In genomic region chr16:71722801-71723536, GRCh38 we compare ENCODE assay signal across 1 cellular context.
TF ChIP-seq lines count a peak whose summit lies in the region.

No MANE protein-coding gene starts in this region.

TF ChIP-seq in HepG2, 621 proteins besides CTCF, POLR2A, EP300 and RAD21 (continued from another document and continues in another):
- TF ChIP-seq GRHL1 (CRISPR knock-in tag; conservative IDR thresholded peaks at IDR 0.05) = no peak
- TF ChIP-seq AKAP8 (CRISPR knock-in tag; IDR thresholded peaks at IDR 0.05) = no peak
- TF ChIP-seq ZNF24 (IDR thresholded peaks at IDR 0.05) = no peak
- TF ChIP-seq MYPOP (CRISPR knock-in tag; IDR thresholded peaks at IDR 0.05) = peak; percentile 63
- no peak; the same call in 1 of the 2 replicates for TF ChIP-seq NFYB (CRISPR knock-in tag; IDR thresholded peaks at IDR 0.05)
- TF ChIP-seq SAFB2 (CRISPR knock-in tag; IDR thresholded peaks at IDR 0.05; ENCODE audit: borderline replicate concordance, low read depth) = peak; percentile 88; the same call in 1 of the 2 replicates
- TF ChIP-seq ZNF614 (CRISPR knock-in tag; IDR thresholded peaks at IDR 0.05; ENCODE audit: borderline replicate concordance) = peak; percentile 50; the same call in 1 of the 2 replicates
- no peak for TF ChIP-seq IKZF1 (IDR thresholded peaks at IDR 0.05)
- TF ChIP-seq SIN3A (IDR thresholded peaks at IDR 0.05; ENCODE audit: borderline replicate concordance, low read depth, low read length) = peak; percentile 81; the same call in 1 of the 2 replicates
- TF ChIP-seq TERF1 (CRISPR knock-in tag; IDR thresholded peaks at IDR 0.05) = no peak; the same call in 1 of the 2 replicates
- TF ChIP-seq NCOA2 (CRISPR knock-in tag; IDR thresholded peaks at IDR 0.05) = no peak
- 0 out of 2 replicates have a peak, but pooled peaks have one; percentile 66 for TF ChIP-seq ZNF816 (CRISPR knock-in tag; IDR thresholded peaks at IDR 0.05; ENCODE audit: borderline replicate concordance)
- 0 out of 2 replicates have a peak, but pooled peaks have one; percentile 39 for TF ChIP-seq BRCA1 (CRISPR knock-in tag; IDR thresholded peaks at IDR 0.05)
- TF ChIP-seq NFIC (IDR thresholded peaks at IDR 0.05; ENCODE audit: low read length) = no peak
- no peak for TF ChIP-seq MATR3 (CRISPR knock-in tag; IDR thresholded peaks at IDR 0.05)
- no peak for TF ChIP-seq BHLHE40 (IDR thresholded peaks at IDR 0.05; ENCODE audit: low read length)
- no peak for TF ChIP-seq FOSL1 (CRISPR knock-in tag; IDR thresholded peaks at IDR 0.05; ENCODE audit: borderline replicate concordance)
- TF ChIP-seq ZNF317 (CRISPR knock-in tag; IDR thresholded peaks at IDR 0.05) = peak; percentile 47; the same call in 1 of the 2 replicates
- TF ChIP-seq BCLAF1 (IDR thresholded peaks at IDR 0.05) = no peak
- TF ChIP-seq PPARG (CRISPR knock-in tag; conservative IDR thresholded peaks at IDR 0.05) = no peak
- 0 out of 2 replicates have a peak, but pooled peaks have one; percentile 45 for TF ChIP-seq NFATC3 (CRISPR knock-in tag; IDR thresholded peaks at IDR 0.05)
- TF ChIP-seq ZBTB7A (CRISPR knock-in tag; IDR thresholded peaks at IDR 0.05) = no peak
- TF ChIP-seq KAT2B (IDR thresholded peaks at IDR 0.05; ENCODE audit: borderline replicate concordance, low read depth, low read length) = no peak
- TF ChIP-seq, protein P1, sequence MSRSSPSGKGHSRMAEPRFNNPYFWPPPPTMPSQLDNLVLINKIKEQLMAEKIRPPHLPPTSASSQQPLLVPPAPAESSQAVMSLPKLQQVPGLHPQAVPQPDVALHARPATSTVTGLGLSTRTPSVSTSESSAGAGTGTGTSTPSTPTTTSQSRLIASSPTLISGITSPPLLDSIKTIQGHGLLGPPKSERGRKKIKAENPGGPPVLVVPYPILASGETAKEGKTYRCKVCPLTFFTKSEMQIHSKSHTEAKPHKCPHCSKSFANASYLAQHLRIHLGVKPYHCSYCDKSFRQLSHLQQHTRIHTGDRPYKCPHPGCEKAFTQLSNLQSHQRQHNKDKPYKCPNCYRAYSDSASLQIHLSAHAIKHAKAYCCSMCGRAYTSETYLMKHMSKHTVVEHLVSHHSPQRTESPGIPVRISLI (CRISPR knock-in tag; IDR thresholded peaks at IDR 0.05; ENCODE audit: borderline replicate concordance) = no peak
- no peak for TF ChIP-seq ZNF580 (CRISPR knock-in tag; IDR thresholded peaks at IDR 0.05; ENCODE audit: borderline replicate concordance, low read depth)
- TF ChIP-seq ISL2 (CRISPR knock-in tag; IDR thresholded peaks at IDR 0.05) = no peak
- TF ChIP-seq HINFP (CRISPR knock-in tag; IDR thresholded peaks at IDR 0.05; ENCODE audit: low read depth) = no peak
- TF ChIP-seq, protein P2, sequence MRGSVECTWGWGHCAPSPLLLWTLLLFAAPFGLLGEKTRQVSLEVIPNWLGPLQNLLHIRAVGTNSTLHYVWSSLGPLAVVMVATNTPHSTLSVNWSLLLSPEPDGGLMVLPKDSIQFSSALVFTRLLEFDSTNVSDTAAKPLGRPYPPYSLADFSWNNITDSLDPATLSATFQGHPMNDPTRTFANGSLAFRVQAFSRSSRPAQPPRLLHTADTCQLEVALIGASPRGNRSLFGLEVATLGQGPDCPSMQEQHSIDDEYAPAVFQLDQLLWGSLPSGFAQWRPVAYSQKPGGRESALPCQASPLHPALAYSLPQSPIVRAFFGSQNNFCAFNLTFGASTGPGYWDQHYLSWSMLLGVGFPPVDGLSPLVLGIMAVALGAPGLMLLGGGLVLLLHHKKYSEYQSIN (CRISPR knock-in tag; IDR thresholded peaks at IDR 0.05; ENCODE audit: borderline replicate concordance) = no peak
- TF ChIP-seq, protein P3, sequence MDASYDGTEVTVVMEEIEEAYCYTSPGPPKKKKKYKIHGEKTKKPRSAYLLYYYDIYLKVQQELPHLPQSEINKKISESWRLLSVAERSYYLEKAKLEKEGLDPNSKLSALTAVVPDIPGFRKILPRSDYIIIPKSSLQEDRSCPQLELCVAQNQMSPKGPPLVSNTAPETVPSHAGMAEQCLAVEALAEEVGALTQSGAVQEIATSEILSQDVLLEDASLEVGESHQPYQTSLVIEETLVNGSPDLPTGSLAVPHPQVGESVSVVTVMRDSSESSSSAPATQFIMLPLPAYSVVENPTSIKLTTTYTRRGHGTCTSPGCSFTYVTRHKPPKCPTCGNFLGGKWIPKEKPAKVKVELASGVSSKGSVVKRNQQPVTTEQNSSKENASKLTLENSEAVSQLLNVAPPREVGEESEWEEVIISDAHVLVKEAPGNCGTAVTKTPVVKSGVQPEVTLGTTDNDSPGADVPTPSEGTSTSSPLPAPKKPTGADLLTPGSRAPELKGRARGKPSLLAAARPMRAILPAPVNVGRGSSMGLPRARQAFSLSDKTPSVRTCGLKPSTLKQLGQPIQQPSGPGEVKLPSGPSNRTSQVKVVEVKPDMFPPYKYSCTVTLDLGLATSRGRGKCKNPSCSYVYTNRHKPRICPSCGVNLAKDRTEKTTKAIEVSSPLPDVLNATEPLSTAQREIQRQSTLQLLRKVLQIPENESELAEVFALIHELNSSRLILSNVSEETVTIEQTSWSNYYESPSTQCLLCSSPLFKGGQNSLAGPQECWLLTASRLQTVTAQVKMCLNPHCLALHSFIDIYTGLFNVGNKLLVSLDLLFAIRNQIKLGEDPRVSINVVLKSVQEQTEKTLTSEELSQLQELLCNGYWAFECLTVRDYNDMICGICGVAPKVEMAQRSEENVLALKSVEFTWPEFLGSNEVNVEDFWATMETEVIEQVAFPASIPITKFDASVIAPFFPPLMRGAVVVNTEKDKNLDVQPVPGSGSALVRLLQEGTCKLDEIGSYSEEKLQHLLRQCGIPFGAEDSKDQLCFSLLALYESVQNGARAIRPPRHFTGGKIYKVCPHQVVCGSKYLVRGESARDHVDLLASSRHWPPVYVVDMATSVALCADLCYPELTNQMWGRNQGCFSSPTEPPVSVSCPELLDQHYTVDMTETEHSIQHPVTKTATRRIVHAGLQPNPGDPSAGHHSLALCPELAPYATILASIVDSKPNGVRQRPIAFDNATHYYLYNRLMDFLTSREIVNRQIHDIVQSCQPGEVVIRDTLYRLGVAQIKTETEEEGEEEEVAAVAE (CRISPR knock-in tag; IDR thresholded peaks at IDR 0.05; ENCODE audit: borderline replicate concordance) = peak; percentile 27; the same call in 1 of the 2 replicates
- no peak for TF ChIP-seq EEA1 (CRISPR knock-in tag; IDR thresholded peaks at IDR 0.05; ENCODE audit: borderline replicate concordance)
- TF ChIP-seq BORCS8-MEF2B (CRISPR knock-in tag; IDR thresholded peaks at IDR 0.05) = peak; percentile 59; the same call in 1 of the 2 replicates
- TF ChIP-seq, protein P4, sequence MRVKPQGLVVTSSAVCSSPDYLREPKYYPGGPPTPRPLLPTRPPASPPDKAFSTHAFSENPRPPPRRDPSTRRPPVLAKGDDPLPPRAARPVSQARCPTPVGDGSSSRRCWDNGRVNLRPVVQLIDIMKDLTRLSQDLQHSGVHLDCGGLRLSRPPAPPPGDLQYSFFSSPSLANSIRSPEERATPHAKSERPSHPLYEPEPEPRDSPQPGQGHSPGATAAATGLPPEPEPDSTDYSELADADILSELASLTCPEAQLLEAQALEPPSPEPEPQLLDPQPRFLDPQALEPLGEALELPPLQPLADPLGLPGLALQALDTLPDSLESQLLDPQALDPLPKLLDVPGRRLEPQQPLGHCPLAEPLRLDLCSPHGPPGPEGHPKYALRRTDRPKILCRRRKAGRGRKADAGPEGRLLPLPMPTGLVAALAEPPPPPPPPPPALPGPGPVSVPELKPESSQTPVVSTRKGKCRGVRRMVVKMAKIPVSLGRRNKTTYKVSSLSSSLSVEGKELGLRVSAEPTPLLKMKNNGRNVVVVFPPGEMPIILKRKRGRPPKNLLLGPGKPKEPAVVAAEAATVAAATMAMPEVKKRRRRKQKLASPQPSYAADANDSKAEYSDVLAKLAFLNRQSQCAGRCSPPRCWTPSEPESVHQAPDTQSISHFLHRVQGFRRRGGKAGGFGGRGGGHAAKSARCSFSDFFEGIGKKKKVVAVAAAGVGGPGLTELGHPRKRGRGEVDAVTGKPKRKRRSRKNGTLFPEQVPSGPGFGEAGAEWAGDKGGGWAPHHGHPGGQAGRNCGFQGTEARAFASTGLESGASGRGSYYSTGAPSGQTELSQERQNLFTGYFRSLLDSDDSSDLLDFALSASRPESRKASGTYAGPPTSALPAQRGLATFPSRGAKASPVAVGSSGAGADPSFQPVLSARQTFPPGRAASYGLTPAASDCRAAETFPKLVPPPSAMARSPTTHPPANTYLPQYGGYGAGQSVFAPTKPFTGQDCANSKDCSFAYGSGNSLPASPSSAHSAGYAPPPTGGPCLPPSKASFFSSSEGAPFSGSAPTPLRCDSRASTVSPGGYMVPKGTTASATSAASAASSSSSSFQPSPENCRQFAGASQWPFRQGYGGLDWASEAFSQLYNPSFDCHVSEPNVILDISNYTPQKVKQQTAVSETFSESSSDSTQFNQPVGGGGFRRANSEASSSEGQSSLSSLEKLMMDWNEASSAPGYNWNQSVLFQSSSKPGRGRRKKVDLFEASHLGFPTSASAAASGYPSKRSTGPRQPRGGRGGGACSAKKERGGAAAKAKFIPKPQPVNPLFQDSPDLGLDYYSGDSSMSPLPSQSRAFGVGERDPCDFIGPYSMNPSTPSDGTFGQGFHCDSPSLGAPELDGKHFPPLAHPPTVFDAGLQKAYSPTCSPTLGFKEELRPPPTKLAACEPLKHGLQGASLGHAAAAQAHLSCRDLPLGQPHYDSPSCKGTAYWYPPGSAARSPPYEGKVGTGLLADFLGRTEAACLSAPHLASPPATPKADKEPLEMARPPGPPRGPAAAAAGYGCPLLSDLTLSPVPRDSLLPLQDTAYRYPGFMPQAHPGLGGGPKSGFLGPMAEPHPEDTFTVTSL (CRISPR knock-in tag; IDR thresholded peaks at IDR 0.05; ENCODE audit: borderline replicate concordance) = no peak
- TF ChIP-seq ZNF546 (CRISPR knock-in tag; conservative IDR thresholded peaks at IDR 0.05) = peak; percentile 32; the same call in 1 of the 2 replicates
- TF ChIP-seq, protein P5, sequence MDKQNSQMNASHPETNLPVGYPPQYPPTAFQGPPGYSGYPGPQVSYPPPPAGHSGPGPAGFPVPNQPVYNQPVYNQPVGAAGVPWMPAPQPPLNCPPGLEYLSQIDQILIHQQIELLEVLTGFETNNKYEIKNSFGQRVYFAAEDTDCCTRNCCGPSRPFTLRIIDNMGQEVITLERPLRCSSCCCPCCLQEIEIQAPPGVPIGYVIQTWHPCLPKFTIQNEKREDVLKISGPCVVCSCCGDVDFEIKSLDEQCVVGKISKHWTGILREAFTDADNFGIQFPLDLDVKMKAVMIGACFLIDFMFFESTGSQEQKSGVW (CRISPR knock-in tag; IDR thresholded peaks at IDR 0.05; ENCODE audit: borderline replicate concordance) = no peak
- TF ChIP-seq FOXM1 (CRISPR knock-in tag; IDR thresholded peaks at IDR 0.05) = no peak
- TF ChIP-seq ZNF343 (CRISPR knock-in tag; IDR thresholded peaks at IDR 0.05) = peak; percentile 79
